ENCODE assay signal across 13 cellular contexts in the genomic region with DNA sequence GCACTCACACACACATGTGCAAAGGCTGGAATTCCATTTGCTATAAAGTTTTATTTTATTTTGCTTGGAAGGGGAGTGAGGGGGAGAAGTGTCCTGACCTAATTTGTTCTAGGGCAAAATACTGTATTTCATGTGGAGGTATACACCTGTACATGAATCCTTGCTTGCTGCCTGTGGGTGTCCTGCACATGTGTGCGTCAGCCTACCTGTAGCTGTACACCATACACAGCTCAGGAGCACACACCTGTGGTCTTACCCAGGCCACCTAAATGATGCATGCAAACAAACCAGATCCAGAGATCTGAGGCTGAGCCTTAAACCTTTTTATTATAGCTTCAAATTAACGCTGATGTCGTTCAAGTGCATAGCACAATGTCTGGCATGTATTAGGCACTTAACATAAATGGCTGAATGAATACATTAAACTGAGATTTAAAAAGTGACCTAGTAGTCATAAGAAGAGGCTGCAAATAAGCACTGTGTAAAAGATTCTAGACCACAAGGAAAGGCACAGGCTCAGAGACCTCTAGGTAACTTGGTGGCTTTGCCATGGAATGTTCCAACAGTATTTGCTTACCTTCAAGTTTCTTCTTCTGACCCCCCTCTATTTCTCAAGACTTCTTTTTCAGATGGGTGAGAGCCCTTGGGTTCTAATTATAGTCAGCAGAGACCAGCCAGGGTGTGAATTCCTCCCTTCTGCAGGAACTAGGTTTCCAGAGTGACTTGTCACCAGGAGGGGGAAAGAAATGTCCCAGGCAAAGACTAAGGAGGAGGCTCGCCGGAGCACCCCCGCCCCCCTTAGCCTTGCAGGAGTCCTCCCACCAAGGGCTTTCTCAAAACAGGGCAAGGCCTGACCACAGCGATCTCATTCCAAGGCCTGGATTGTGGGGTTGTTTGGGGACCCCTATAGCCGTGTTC. TPM values are rescaled to one million over a fixed set of nuclear protein-coding genes. Genes with fewer than 3 reads are reported as not detected.
DNase-seq lines count a peak whose midpoint lies in the region; ATAC-seq, FAIRE-seq and TF ChIP-seq lines count a peak whose summit lies in the region.
"Had no signal": no experiment of that assay in that cellular context is flagged by ENCODE, and none has a peak within 500 bp of the region (broad histone marks: within the 10 kb centered on the region; RNA-seq: fewer than 3 reads in every experiment).

No MANE protein-coding gene starts in this region.

- POLR2A ChIA-PET in HepG2 (lab: Yijun Ruan, JAX), result no interaction called here

- in situ Hi-C loops in HepG2 (cut with HindIII; ENCODE audit: extremely low pct_ligation_motif_present, low pct_unique_long_range_greater_than_20kb), result no loop called here

- H3K4me1 Mint-ChIP-seq in activated CD8-positive, alpha-beta memory T cell treated with anti-CD3 and anti-CD28 coated beads, Interleukin-2, amount 10 ng/mL, durations not matched to agents 7 days and 5 days, result peaks cover 9% of the 10 kb centered on the region
- peaks cover 13% of the 10 kb centered on the region for H3K4me1 Mint-ChIP-seq in activated naive CD8-positive, alpha-beta T cell treated with anti-CD3 and anti-CD28 coated beads, Interleukin-2, amount 50 U/mL, for 24 hours
- H3K4me1 Mint-ChIP-seq in stimulated activated naive B cell treated with anti-CD40 and anti-IgM and Interleukin-4, amounts not matched to agents 10 μg/mL and 1 μg/mL and 100 μg/mL, for 72 hours, result peaks cover 12 to 32% of the 10 kb centered on the region in 2 donors

- TF ChIP-seq EP300 in HepG2 (IDR thresholded peaks at IDR 0.05; ENCODE audit: low read depth in 2 of 2, low read length in 2 of 2) (no peak), HepG2 (CRISPR knock-in tag; IDR thresholded peaks at IDR 0.05; ENCODE audit: borderline replicate concordance) (no peak)

- no peak for ATAC-seq in activated CD8-positive, alpha-beta memory T cell treated with anti-CD3 and anti-CD28 coated beads, Interleukin-2, amount 10 ng/mL, durations not matched to agents 7 days and 5 days
- ATAC-seq in activated naive CD8-positive, alpha-beta T cell treated with anti-CD3 and anti-CD28 coated beads, Interleukin-2, amount 50 U/mL, for 24 hours, result no peak
- ATAC-seq in HepG2, result no peak
- no peak for ATAC-seq in stimulated activated naive B cell treated with anti-CD40 and anti-IgM and Interleukin-4, amounts not matched to agents 10 μg/mL and 1 μg/mL and 100 μg/mL, for 72 hours (replicated peaks)
- no peak for ATAC-seq in left lobe of liver

- no peak for TF ChIP-seq RAD21 in HepG2 (CRISPR knock-in tag; IDR thresholded peaks at IDR 0.05)

- H3K9ac ChIP-seq in HepG2 (ENCODE audit: insufficient read depth, low read depth, low read length), result no peak overlapping the region

- H3K27me3 ChIP-seq in HepG2 (ENCODE audit: control insufficient read depth in 1 of 2, insufficient read depth in 2 of 2, low read length in 2 of 2), result no peaks in the 10 kb centered on the region

- H3K9me3 ChIP-seq in HepG2 (ENCODE audit: low read length), result no peaks in the 10 kb centered on the region
- H3K9me3 ChIP-seq: gastrocnemius medialis, upper lobe of left lung had no signal

- no peaks in the 10 kb centered on the region for H3K9me3 Mint-ChIP-seq in activated CD8-positive, alpha-beta memory T cell treated with anti-CD3 and anti-CD28 coated beads, Interleukin-2, amount 10 ng/mL, durations not matched to agents 7 days and 5 days (ENCODE audit: low read depth)
- no peaks in the 10 kb centered on the region for H3K9me3 Mint-ChIP-seq in activated naive CD8-positive, alpha-beta T cell treated with anti-CD3 and anti-CD28 coated beads, Interleukin-2, amount 50 U/mL, for 24 hours
- H3K9me3 Mint-ChIP-seq in stimulated activated naive B cell treated with anti-CD40 and anti-IgM and Interleukin-4, amounts not matched to agents 10 μg/mL and 1 μg/mL and 100 μg/mL, for 72 hours, result no peaks in the 10 kb centered on the region

- FAIRE-seq in HepG2 (lab: Jason Lieb, UNC), result no peak

- no peaks in the 10 kb centered on the region; the same call in 1 of the 2 replicates for H4K20me1 ChIP-seq in HepG2 (ENCODE audit: insufficient read depth, low read length)

- H3K4me3 ChIP-seq in HepG2 (replicated peaks in 1 of 3; ENCODE audit: insufficient read depth in 1 of 3, low read depth in 2 of 3, low read length in 3 of 3), result no peak overlapping the region

- BruUV-seq in HepG2 (replicated peaks; lab: Mats Ljungman, UMichigan), result no TSS peak

- H3K27me3 Mint-ChIP-seq in activated CD8-positive, alpha-beta memory T cell treated with anti-CD3 and anti-CD28 coated beads, Interleukin-2, amount 10 ng/mL, durations not matched to agents 7 days and 5 days, result peaks cover 75% of the 10 kb centered on the region
- peaks cover 61% of the 10 kb centered on the region for H3K27me3 Mint-ChIP-seq in activated naive CD8-positive, alpha-beta T cell treated with anti-CD3 and anti-CD28 coated beads, Interleukin-2, amount 50 U/mL, for 24 hours
- H3K27me3 Mint-ChIP-seq in stimulated activated naive B cell treated with anti-CD40 and anti-IgM and Interleukin-4, amounts not matched to agents 10 μg/mL and 1 μg/mL and 100 μg/mL, for 72 hours, result peaks cover 39 to 72% of the 10 kb centered on the region in 2 donors

- DNase-seq in activated CD8-positive, alpha-beta memory T cell treated with anti-CD3 and anti-CD28 coated beads, Interleukin-2, amount 10 ng/mL, durations not matched to agents 7 days and 5 days, result no peak
- no peak for DNase-seq in activated CD8-positive, alpha-beta memory T cell treated with anti-CD3 and anti-CD28 coated beads for 24 hours
- DNase-seq in activated naive CD8-positive, alpha-beta T cell treated with anti-CD3 and anti-CD28 coated beads, Interleukin-2, amount 50 U/mL, for 24 hours, result no peak
- no peak for DNase-seq in HepG2 (ENCODE audit: low spot score)
- DNase-seq in stimulated activated naive B cell treated with anti-CD40 and anti-IgM and Interleukin-4, amounts not matched to agents 10 μg/mL and 1 μg/mL and 100 μg/mL, for 72 hours, result no peak
- DNase-seq in left lobe of liver (ENCODE audit: low spot score), result no peak
- no peak for DNase-seq in NCI-H2107 (lab: John Stamatoyannopoulos, UW)
- DNase-seq in SW 1271 (lab: John Stamatoyannopoulos, UW), result no peak
- DNase-seq: activated CD4-positive, CD25-positive, alpha-beta regulatory T cell; anterior cingulate cortex; gastrocnemius medialis; NCI-H2171 had no signal

- H3K27ac ChIP-seq in HepG2 (ENCODE audit: extremely low read length, insufficient read depth, low read length), result no peak overlapping the region
- H3K27ac ChIP-seq: gastrocnemius medialis, upper lobe of left lung had no signal

- H3K27ac Mint-ChIP-seq in activated CD8-positive, alpha-beta memory T cell treated with anti-CD3 and anti-CD28 coated beads, Interleukin-2, amount 10 ng/mL, durations not matched to agents 7 days and 5 days, result no peak overlapping the region
- no peak overlapping the region for H3K27ac Mint-ChIP-seq in activated naive CD8-positive, alpha-beta T cell treated with anti-CD3 and anti-CD28 coated beads, Interleukin-2, amount 50 U/mL, for 24 hours
- no peak overlapping the region for H3K27ac Mint-ChIP-seq in stimulated activated naive B cell treated with anti-CD40 and anti-IgM and Interleukin-4, amounts not matched to agents 10 μg/mL and 1 μg/mL and 100 μg/mL, for 72 hours

- no peak overlapping the region for H2AFZ ChIP-seq in HepG2 (ENCODE audit: low read length)

- no peaks in the 10 kb centered on the region for H3K4me1 ChIP-seq in HepG2 (ENCODE audit: insufficient read depth, low read length)

- H3K4me3 Mint-ChIP-seq in activated CD8-positive, alpha-beta memory T cell treated with anti-CD3 and anti-CD28 coated beads, Interleukin-2, amount 10 ng/mL, durations not matched to agents 7 days and 5 days, result peak overlapping the region; percentile 22
- H3K4me3 Mint-ChIP-seq in activated naive CD8-positive, alpha-beta T cell treated with anti-CD3 and anti-CD28 coated beads, Interleukin-2, amount 50 U/mL, for 24 hours, result peak overlapping the region; percentile 21
- peak overlapping the region; percentile 35 to 39 for H3K4me3 Mint-ChIP-seq in stimulated activated naive B cell treated with anti-CD40 and anti-IgM and Interleukin-4, amounts not matched to agents 10 μg/mL and 1 μg/mL and 100 μg/mL, for 72 hours

- no peak overlapping the region for H3K4me2 ChIP-seq in HepG2 (ENCODE audit: low read depth, low read length)

- CTCF ChIA-PET in activated CD8-positive, alpha-beta memory T cell treated with anti-CD3 and anti-CD28 coated beads, Interleukin-2, amount 10 ng/mL, durations not matched to agents 7 days and 5 days (lab: Charles Lee), result interaction anchor here (1.3 to 1.6 kb wide), 2 partner anchors 15 to 20 kb away, joined by 3 to 4 read pairs; no protein-coding TSS in a partner anchor
- CTCF ChIA-PET in HepG2 (lab: Yijun Ruan, JAX; ENCODE audit: low intra/inter-chr PET ratio, low total read pairs), result no interaction called here

- no peak for TF ChIP-seq POLR2A in HepG2 (IDR thresholded peaks at IDR 0.05; ENCODE audit: insufficient read depth in 1 of 2, low read depth in 2 of 2, low read length in 2 of 2)

- H3K36me3 ChIP-seq in HepG2 (replicated peaks in 1 of 2; ENCODE audit: control insufficient read depth in 1 of 2, insufficient read depth in 2 of 2, low read length in 2 of 2), result peaks cover 4 to 34% of the 10 kb centered on the region in 2 experiments
- H3K36me3 ChIP-seq: gastrocnemius medialis, upper lobe of left lung had no signal

- 99% methylated on average over 8 of the region's 8 CpGs for WGBS in HepG2 (ENCODE audit: low lambda C conversion rate)

- H3K79me2 ChIP-seq in HepG2 (ENCODE audit: insufficient read depth, low read length), result no peaks in the 10 kb centered on the region

- no peak for TF ChIP-seq CTCF in HepG2 (CRISPR knock-in tag; IDR thresholded peaks at IDR 0.05)

- peaks cover 4% of the 10 kb centered on the region for H3K36me3 Mint-ChIP-seq in activated CD8-positive, alpha-beta memory T cell treated with anti-CD3 and anti-CD28 coated beads, Interleukin-2, amount 10 ng/mL, durations not matched to agents 7 days and 5 days
- H3K36me3 Mint-ChIP-seq in activated naive CD8-positive, alpha-beta T cell treated with anti-CD3 and anti-CD28 coated beads, Interleukin-2, amount 50 U/mL, for 24 hours (ENCODE audit: low read depth), result peaks cover 7% of the 10 kb centered on the region
- H3K36me3 Mint-ChIP-seq in stimulated activated naive B cell treated with anti-CD40 and anti-IgM and Interleukin-4, amounts not matched to agents 10 μg/mL and 1 μg/mL and 100 μg/mL, for 72 hours, result peaks cover 8 to 18% of the 10 kb centered on the region in 2 donors

- intact Hi-C loops in HepG2 (cut with micrococcal nuclease; ENCODE audit: unreplicated experiment), result no loop called here

RNA-seq across cellular contexts. Expression of a gene that starts 13.4 kb away (rescaled TPM):
- under 1 TPM in 1 of 2 experiments, not detected in 1; 0.26 TPM for total RNA-seq in activated CD8-positive, alpha-beta memory T cell treated with anti-CD3 and anti-CD28 coated beads, Interleukin-2, amount 10 ng/mL, durations not matched to agents 7 days and 5 days
- 0.46 and 0.55 TPM in 2 replicates for total RNA-seq in HepG2 (2016; rRNA removed; fragmentation: Illumina TruSeq; extraction: Trizol)
- 0.09 TPM in 1 of 2 replicates, not detected in the other for total RNA-seq in HepG2 (2016; cell fraction: cytosol; rRNA removed; fragmentation: Illumina TruSeq; extraction: Trizol; ENCODE audit: low read depth)
- total RNA-seq in HepG2 (2016; cell fraction: insoluble cytoplasmic fraction; rRNA removed; fragmentation: Illumina TruSeq; extraction: Trizol), result 0.42 and 0.50 TPM in 2 replicates
- total RNA-seq in HepG2 (2016; cell fraction: membrane; rRNA removed; fragmentation: Illumina TruSeq; extraction: Trizol), result 0.28 and 0.31 TPM in 2 replicates
- 0.47 and 0.50 TPM in 2 replicates for total RNA-seq in HepG2 (2016; cell fraction: nucleus; rRNA removed; fragmentation: Illumina TruSeq; extraction: Trizol)
- polyA plus RNA-seq in HepG2 (2011; rRNA removed), result 0.37 and 0.44 TPM in 2 replicates
- 0.19 and 0.23 TPM in 2 replicates for polyA plus RNA-seq in HepG2 (2011; cell fraction: cytosol; rRNA removed)
- polyA plus RNA-seq in HepG2 (2011; cell fraction: nucleus; rRNA removed), result 0.23 and 0.27 TPM in 2 replicates
- polyA plus RNA-seq in HepG2 (2012), result 0.30 and 0.53 TPM in 2 replicates
- polyA plus RNA-seq in HepG2 (2016; cell fraction: cytosol; fragmentation: Illumina TruSeq; extraction: Trizol; ENCODE audit: low read depth), result 0.05 and 0.09 TPM in 2 replicates
- polyA plus RNA-seq in HepG2 (2016; cell fraction: insoluble cytoplasmic fraction; fragmentation: Illumina TruSeq; extraction: Trizol; ENCODE audit: low read depth), result 0.89 and 1.2 TPM in 2 replicates
- polyA plus RNA-seq in HepG2 (2016; cell fraction: membrane; fragmentation: Illumina TruSeq; extraction: Trizol; ENCODE audit: low read depth), result 0.26 and 0.35 TPM in 2 replicates
- 0.72 and 0.95 TPM in 2 replicates for polyA plus RNA-seq in HepG2 (2016; cell fraction: nucleus; fragmentation: Illumina TruSeq; extraction: Trizol; ENCODE audit: insufficient read depth, low read depth)
- polyA minus RNA-seq in HepG2 (2011; rRNA and poly(A)+ RNA removed; ENCODE audit: low replicate concordance), result 0.30 and 18.3 TPM in 2 replicates
- 0.30 and 0.97 TPM in 2 replicates for polyA minus RNA-seq in HepG2 (2011; cell fraction: cytosol; rRNA and poly(A)+ RNA removed)
- polyA minus RNA-seq in HepG2 (2011; cell fraction: nucleus; rRNA and poly(A)+ RNA removed), result 0.25 and 0.52 TPM in 2 replicates
- total RNA-seq in left lobe of liver, result 0.38 TPM
